Comparison of ENCODE assay signal across 28 cellular contexts in the genomic region with DNA sequence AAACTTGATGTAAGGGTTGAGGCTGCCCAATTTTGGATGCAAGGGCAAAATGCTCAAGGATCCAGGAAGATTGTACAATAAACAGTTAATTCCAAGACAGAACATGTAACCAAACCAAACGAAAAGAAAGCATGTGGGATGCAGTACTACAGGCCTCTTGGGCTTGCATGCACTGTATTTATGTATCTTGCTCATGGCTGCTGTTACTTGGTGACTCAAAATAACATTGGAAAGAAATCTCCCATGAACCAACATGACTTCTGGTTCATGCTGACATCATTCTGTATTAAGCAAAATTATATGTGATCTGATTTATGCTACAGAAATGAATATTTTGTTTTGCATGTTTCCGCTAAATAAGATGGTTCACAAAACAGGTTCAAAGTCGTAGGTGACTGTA.
"Had no signal": no experiment of that assay in that cellular context is flagged by ENCODE, and none has a peak within 500 bp of the region (broad histone marks: within the 10 kb centered on the region; RNA-seq: fewer than 3 reads in every experiment).

No MANE protein-coding gene starts in this region.

- H3K4me3 ChIP-seq: adrenal gland, breast epithelium, SJSA1 had no signal

- H3K27me3 ChIP-seq: adrenal gland, breast epithelium, SJSA1 had no signal

- H3K9me3 ChIP-seq: adrenal gland, breast epithelium, SJSA1 had no signal

- H3K27ac ChIP-seq: adrenal gland, breast epithelium, SJSA1 had no signal

- H3K36me3 Mint-ChIP-seq: activated CD4-positive, alpha-beta memory T cell treated with anti-CD3 and anti-CD28 coated beads for 36 hours; activated naive CD8-positive, alpha-beta T cell treated with anti-CD3 and anti-CD28 coated beads, Interleukin-2, amount 10 ng/mL, durations not matched to agents 7 days and 5 days had no signal

- H3K27me3 Mint-ChIP-seq: activated B cell treated with CpG ODN at 0.5 μM for 24 hours; activated CD4-positive, alpha-beta memory T cell treated with anti-CD3 and anti-CD28 coated beads for 36 hours; activated CD4-positive, alpha-beta T cell treated with anti-CD3 and anti-CD28 coated beads, Interleukin-2, amount 10 ng/mL, durations not matched to agents 7 days and 5 days; T-helper 17 cell had no signal

- H3K36me3 ChIP-seq: adrenal gland, breast epithelium, SJSA1 had no signal

- H3K4me3 Mint-ChIP-seq: activated B cell treated with CpG ODN at 0.5 μM for 24 hours; activated CD4-positive, alpha-beta memory T cell treated with anti-CD3 and anti-CD28 coated beads for 36 hours; activated CD4-positive, alpha-beta T cell treated with anti-CD3 and anti-CD28 coated beads, Interleukin-2, amount 10 ng/mL, durations not matched to agents 7 days and 5 days; activated naive CD8-positive, alpha-beta T cell treated with anti-CD3 and anti-CD28 coated beads, Interleukin-2, amount 10 ng/mL, durations not matched to agents 7 days and 5 days; T-helper 17 cell had no signal

- H3K4me1 ChIP-seq: adrenal gland, breast epithelium had no signal

- ATAC-seq: Panc1, T-helper 17 cell had no signal

- H3K9me3 Mint-ChIP-seq: activated B cell treated with CpG ODN at 0.5 μM for 24 hours; activated CD4-positive, alpha-beta memory T cell treated with anti-CD3 and anti-CD28 coated beads for 36 hours; activated CD4-positive, alpha-beta T cell treated with anti-CD3 and anti-CD28 coated beads, Interleukin-2, amount 10 ng/mL, durations not matched to agents 7 days and 5 days; activated naive CD8-positive, alpha-beta T cell treated with anti-CD3 and anti-CD28 coated beads, Interleukin-2, amount 10 ng/mL, durations not matched to agents 7 days and 5 days; activated T-helper 2 cell treated with anti-CD3 and anti-CD28 coated beads, Interferon-gamma antibody, Interleukin-2, Interleukin-4, amounts not matched to agents 10 μg/mL and 5 μg/mL and 100 μg/mL, durations not matched to agents 14 hours and 24 hours and 36 hours had no signal

- H3K27ac Mint-ChIP-seq: activated B cell treated with CpG ODN at 0.5 μM for 24 hours; activated CD4-positive, alpha-beta memory T cell treated with anti-CD3 and anti-CD28 coated beads for 36 hours; activated CD4-positive, alpha-beta T cell treated with anti-CD3 and anti-CD28 coated beads, Interleukin-2, amount 10 ng/mL, durations not matched to agents 7 days and 5 days; activated naive CD8-positive, alpha-beta T cell treated with anti-CD3 and anti-CD28 coated beads, Interleukin-2, amount 10 ng/mL, durations not matched to agents 7 days and 5 days; activated T-helper 2 cell treated with anti-CD3 and anti-CD28 coated beads, Interferon-gamma antibody, Interleukin-2, Interleukin-4, amounts not matched to agents 10 μg/mL and 5 μg/mL and 100 μg/mL, durations not matched to agents 14 hours and 24 hours and 36 hours; T-helper 17 cell had no signal

- DNase-seq: activated B cell treated with CpG ODN at 0.5 μM for 24 hours; activated CD4-positive, alpha-beta memory T cell treated with anti-CD3 and anti-CD28 coated beads for 36 hours; activated CD4-positive, alpha-beta T cell treated with anti-CD3 and anti-CD28 coated beads, Interleukin-2, amount 10 ng/mL, durations not matched to agents 7 days and 5 days; activated CD8-positive, alpha-beta memory T cell treated with anti-CD3 and anti-CD28 coated beads for 24 hours; activated gamma-delta T cell treated with Interleukin-2 at 50 U/mL for 16 hours; activated naive CD4-positive, alpha-beta T cell treated with anti-CD3 and anti-CD28 coated beads, Interleukin-2, amount 50 U/mL, for 16 hours; activated naive CD8-positive, alpha-beta T cell treated with anti-CD3 and anti-CD28 coated beads, Interleukin-2, amount 10 ng/mL, durations not matched to agents 7 days and 5 days; activated T-cell treated with anti-CD3 and anti-CD28 coated beads, Interleukin-2, amount 50 U/mL, for 48 hours; adrenal gland; aorta; caudate nucleus; KG1; NCI-H1092; NCI-H1417; NCI-H2029; NCI-H2107; NCI-H2171 treated with DMSO at 0.1 percent for 48 hours; NCI-H226; NCI-H526; NCI-H82; OCI-M1; SHP77; T-helper 17 cell; T-helper 9 cell had no signal

- H3K4me1 Mint-ChIP-seq: activated CD4-positive, alpha-beta T cell treated with anti-CD3 and anti-CD28 coated beads, Interleukin-2, amount 10 ng/mL, durations not matched to agents 7 days and 5 days; activated naive CD8-positive, alpha-beta T cell treated with anti-CD3 and anti-CD28 coated beads, Interleukin-2, amount 10 ng/mL, durations not matched to agents 7 days and 5 days; T-helper 17 cell had no signal
